In the genomic region with DNA sequence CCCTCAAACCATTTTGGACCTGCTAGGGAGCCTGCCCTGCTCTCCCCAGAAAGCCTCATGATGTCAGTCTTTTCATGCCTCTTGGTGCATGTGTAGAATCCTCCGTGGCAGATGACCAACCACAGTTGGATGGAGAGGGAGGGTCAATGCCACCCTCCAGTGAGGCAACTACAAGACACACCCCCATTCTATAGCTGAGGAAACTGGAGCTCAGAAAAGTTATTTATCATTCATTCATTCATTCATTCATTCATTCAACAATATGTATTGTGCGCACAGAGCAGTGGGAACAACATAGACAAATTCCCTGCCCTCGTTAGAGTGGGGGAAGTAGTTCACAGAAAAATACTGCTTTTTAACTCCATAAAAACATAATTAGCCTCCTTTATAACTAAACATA, we compare ENCODE assay signal across 2 cellular contexts.
TF ChIP-seq lines count a peak whose summit lies in the region.

No MANE protein-coding gene starts in this region.

TF ChIP-seq in HepG2, 621 proteins besides CTCF, POLR2A, EP300 and RAD21:
- no peak for TF ChIP-seq MXI1 (IDR thresholded peaks at IDR 0.05; ENCODE audit: borderline replicate concordance, low read depth, low read length)
- TF ChIP-seq, protein P1, sequence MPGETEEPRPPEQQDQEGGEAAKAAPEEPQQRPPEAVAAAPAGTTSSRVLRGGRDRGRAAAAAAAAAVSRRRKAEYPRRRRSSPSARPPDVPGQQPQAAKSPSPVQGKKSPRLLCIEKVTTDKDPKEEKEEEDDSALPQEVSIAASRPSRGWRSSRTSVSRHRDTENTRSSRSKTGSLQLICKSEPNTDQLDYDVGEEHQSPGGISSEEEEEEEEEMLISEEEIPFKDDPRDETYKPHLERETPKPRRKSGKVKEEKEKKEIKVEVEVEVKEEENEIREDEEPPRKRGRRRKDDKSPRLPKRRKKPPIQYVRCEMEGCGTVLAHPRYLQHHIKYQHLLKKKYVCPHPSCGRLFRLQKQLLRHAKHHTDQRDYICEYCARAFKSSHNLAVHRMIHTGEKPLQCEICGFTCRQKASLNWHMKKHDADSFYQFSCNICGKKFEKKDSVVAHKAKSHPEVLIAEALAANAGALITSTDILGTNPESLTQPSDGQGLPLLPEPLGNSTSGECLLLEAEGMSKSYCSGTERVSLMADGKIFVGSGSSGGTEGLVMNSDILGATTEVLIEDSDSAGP (CRISPR knock-in tag; IDR thresholded peaks at IDR 0.05; ENCODE audit: borderline replicate concordance) = no peak
- no peak for TF ChIP-seq ZNF567 (CRISPR knock-in tag; IDR thresholded peaks at IDR 0.05; ENCODE audit: borderline replicate concordance)
- TF ChIP-seq ZNF7 (CRISPR knock-in tag; IDR thresholded peaks at IDR 0.05) = no peak
- peak; percentile 86; the same call in 1 of the 2 replicates for TF ChIP-seq ZNF24 (IDR thresholded peaks at IDR 0.05)
- no peak for TF ChIP-seq ZC3H13 (CRISPR knock-in tag; IDR thresholded peaks at IDR 0.05)
- no peak for TF ChIP-seq MYNN (CRISPR knock-in tag; IDR thresholded peaks at IDR 0.05; ENCODE audit: low read depth)
- no peak for TF ChIP-seq ZNF367 (CRISPR knock-in tag; IDR thresholded peaks at IDR 0.05; ENCODE audit: borderline replicate concordance)
- no peak for TF ChIP-seq REXO4 (CRISPR knock-in tag; IDR thresholded peaks at IDR 0.05; ENCODE audit: borderline replicate concordance)

TF ChIP-seq in GM12878, 131 proteins besides CTCF, POLR2A, EP300 and RAD21:
- no peak for TF ChIP-seq POLR2AphosphoS2 (IDR thresholded peaks at IDR 0.05; ENCODE audit: low read depth, low read length)
- TF ChIP-seq ZNF24 (IDR thresholded peaks at IDR 0.05) = peak; percentile 88
